Comparison of ENCODE assay signal across 1 cellular context in the genomic region with DNA sequence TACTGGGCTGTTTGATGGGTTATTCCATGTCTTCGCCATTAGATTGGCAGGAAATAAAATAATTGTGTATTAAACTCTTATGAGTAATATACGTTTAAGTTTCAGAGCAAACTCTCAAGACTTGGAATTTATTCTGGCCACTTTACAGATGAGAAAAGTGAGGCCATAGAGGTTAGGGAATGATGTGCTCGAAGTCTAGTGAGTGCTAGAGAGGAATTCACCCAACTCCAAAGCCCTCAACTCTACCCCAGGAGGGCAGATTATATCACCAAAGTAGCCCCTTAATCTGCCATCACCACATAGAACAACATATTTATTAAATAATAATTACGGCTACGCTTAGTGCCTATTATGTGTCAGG.
TF ChIP-seq lines count a peak whose summit lies in the region.

No MANE protein-coding gene starts in this region.

TF ChIP-seq in IMR-90, 13 proteins besides CTCF, POLR2A, EP300 and RAD21 (continued from another document):
- TF ChIP-seq, protein P1, sequence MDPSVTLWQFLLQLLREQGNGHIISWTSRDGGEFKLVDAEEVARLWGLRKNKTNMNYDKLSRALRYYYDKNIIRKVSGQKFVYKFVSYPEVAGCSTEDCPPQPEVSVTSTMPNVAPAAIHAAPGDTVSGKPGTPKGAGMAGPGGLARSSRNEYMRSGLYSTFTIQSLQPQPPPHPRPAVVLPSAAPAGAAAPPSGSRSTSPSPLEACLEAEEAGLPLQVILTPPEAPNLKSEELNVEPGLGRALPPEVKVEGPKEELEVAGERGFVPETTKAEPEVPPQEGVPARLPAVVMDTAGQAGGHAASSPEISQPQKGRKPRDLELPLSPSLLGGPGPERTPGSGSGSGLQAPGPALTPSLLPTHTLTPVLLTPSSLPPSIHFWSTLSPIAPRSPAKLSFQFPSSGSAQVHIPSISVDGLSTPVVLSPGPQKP (IDR thresholded peaks at IDR 0.05; ENCODE audit: borderline replicate concordance, low read depth, low read length): no peak
- TF ChIP-seq BHLHE40 (IDR thresholded peaks at IDR 0.05; ENCODE audit: low read depth, low read length) (no peak), CHD1 (IDR thresholded peaks at IDR 0.05; ENCODE audit: low read depth, low read length) (no peak), MAFK (IDR thresholded peaks at IDR 0.05; ENCODE audit: low read depth, low read length) (no peak), RFX5 (IDR thresholded peaks at IDR 0.05; ENCODE audit: low read depth, low read length) (no peak), NFE2L2 (IDR thresholded peaks at IDR 0.05; ENCODE audit: low read depth, low read length) (no peak)
